9 cellular contexts compared by ENCODE assay signal in the genomic region with DNA sequence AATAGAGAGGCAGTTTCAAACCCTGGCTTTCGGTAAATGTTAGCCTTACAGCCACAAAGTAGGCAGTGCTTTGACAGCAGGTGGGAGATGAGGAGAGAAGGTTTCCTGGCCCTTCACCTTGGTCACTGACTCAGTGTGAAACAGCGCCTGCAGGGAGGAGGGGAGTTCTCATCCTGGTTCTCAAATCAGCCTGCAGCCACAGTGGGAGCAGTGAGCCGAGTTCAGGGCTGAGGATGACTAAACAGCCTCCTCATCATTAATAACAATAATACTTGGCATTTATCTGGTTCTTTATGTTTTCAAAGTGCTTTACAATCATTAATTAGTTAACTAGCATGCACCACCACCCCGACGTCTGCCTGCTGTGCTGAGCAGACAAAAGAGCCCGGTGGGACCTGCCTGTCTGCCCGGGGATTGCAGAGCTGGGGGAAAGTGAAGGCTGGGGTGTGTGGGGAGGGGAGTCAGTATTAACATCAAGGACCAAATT. TPM values are rescaled to one million over a fixed set of nuclear protein-coding genes. Genes with fewer than 3 reads are reported as not detected.
A peak's percentile ranks its signal among the peaks of the same experiment; 100 is the strongest.
DNase-seq lines count a peak whose midpoint lies in the region; ATAC-seq and TF ChIP-seq lines count a peak whose summit lies in the region.
"Had no signal": no experiment of that assay in that cellular context is flagged by ENCODE, and none has a peak within 500 bp of the region (broad histone marks: within the 10 kb centered on the region; RNA-seq: fewer than 3 reads in every experiment).

No MANE protein-coding gene starts in this region.

- H3K27ac ChIP-seq in MM.1S (ENCODE audit: low read length) (peak overlapping the region; percentile 94), foreskin keratinocyte (no peak overlapping the region), body of pancreas (no peak overlapping the region)

- H3K9me2 ChIP-seq in MM.1S (replicated peaks; ENCODE audit: insufficient read depth, low read length): no peaks in the 10 kb centered on the region

- H3K9me3 ChIP-seq in MM.1S (replicated peaks; ENCODE audit: insufficient read depth, low read length) (no peaks in the 10 kb centered on the region), body of pancreas (no peaks in the 10 kb centered on the region)

- TF ChIP-seq CTCF in MM.1S (IDR thresholded peaks at IDR 0.05; ENCODE audit: low read length): no peak
- peak; percentile 11 for TF ChIP-seq CTCF in foreskin keratinocyte (conservative IDR thresholded peaks at IDR 0.05)
- TF ChIP-seq CTCF in body of pancreas (IDR thresholded peaks at IDR 0.05): no peak

- H3K4me3 ChIP-seq in MM.1S (ENCODE audit: low read length) (peak overlapping the region; percentile 9; the same call in 1 of the 2 replicates), body of pancreas (no peak overlapping the region)

- H3K27me3 ChIP-seq in MM.1S (replicated peaks; ENCODE audit: insufficient read depth, low read length) (no peaks in the 10 kb centered on the region), foreskin keratinocyte (no peaks in the 10 kb centered on the region), body of pancreas (no peaks in the 10 kb centered on the region)

- DNase-seq in MM.1S (peak; percentile 87), foreskin keratinocyte (peak in 1 of 2 donors; percentile 54), MV-4-11 (lab: John Stamatoyannopoulos, UW) (no peak), body of pancreas (no peak), NCI-H774 (lab: John Stamatoyannopoulos, UW) (no peak), hepatic stellate cell (ENCODE audit: low spot score) (no peak)
- DNase-seq: glutamatergic neuron had no signal

- whole genome bisulfite sequencing in body of pancreas, 2 donors: 29 to 30% methylated on average over 7 of the region's 7 CpGs

- H4K20me1 ChIP-seq in MM.1S (ENCODE audit: insufficient read depth, low read length): no peaks in the 10 kb centered on the region

- H3F3A ChIP-seq in MM.1S (ENCODE audit: insufficient read depth, low read length): peaks cover 65% of the 10 kb centered on the region

- ATAC-seq in GM18870 (IDR thresholded peaks at IDR 0.05; ENCODE audit: unreplicated experiment) (peak; percentile 33), GM21619 (IDR thresholded peaks at IDR 0.05; ENCODE audit: unreplicated experiment) (peak; percentile 29), foreskin keratinocyte (peak; percentile 69), body of pancreas (no peak)

- no peak for TF ChIP-seq POLR2A in body of pancreas (IDR thresholded peaks at IDR 0.05)

- no peaks in the 10 kb centered on the region for H3K36me3 ChIP-seq in MM.1S (replicated peaks; ENCODE audit: insufficient read depth, low read length)
- H3K36me3 ChIP-seq in body of pancreas (replicated peaks in 1 of 2; ENCODE audit: insufficient read depth in 1 of 2, low read depth in 2 of 2): no peaks in the 10 kb centered on the region

- H2AFZ ChIP-seq in MM.1S (ENCODE audit: low read length): no peak overlapping the region

- H3K79me2 ChIP-seq in MM.1S (ENCODE audit: low read length): peaks cover 21% of the 10 kb centered on the region

- peaks cover 84% of the 10 kb centered on the region for H3K4me1 ChIP-seq in MM.1S (ENCODE audit: low read length)
- H3K4me1 ChIP-seq in foreskin keratinocyte: peaks cover 19% of the 10 kb centered on the region
- H3K4me1 ChIP-seq in body of pancreas: no peaks in the 10 kb centered on the region

- intact Hi-C loops in body of pancreas (cut with DNase I): no loop called here

- H3K9ac ChIP-seq in MM.1S (ENCODE audit: low read length): peak overlapping the region; percentile 67

- H3K4me2 ChIP-seq in MM.1S (ENCODE audit: low read depth, low read length): peak overlapping the region; percentile 65

RNA-seq across cellular contexts. Expression of gene PRDM1, which starts 59.6 kb away (rescaled TPM):
- total RNA-seq in foreskin keratinocyte: 10.1 and 19.6 TPM in 2 replicates
- 3.4 and 5.9 TPM in 2 replicates for polyA plus RNA-seq in foreskin keratinocyte
- 1 to 10 TPM; 1.3 to 2.6 TPM for total RNA-seq in body of pancreas
